1 cellular context compared by ENCODE assay signal in genomic region chr10:7056216-7056615, GRCh38.
TF ChIP-seq lines count a peak whose summit lies in the region.

No MANE protein-coding gene starts in this region.

TF ChIP-seq in GM12878, 131 proteins besides CTCF, POLR2A, EP300 and RAD21 (continued from another document):
- TF ChIP-seq MEF2A (IDR thresholded peaks at IDR 0.05; ENCODE audit: insufficient read depth, low read depth, low read length) (no peak), RUNX3 (IDR thresholded peaks at IDR 0.05; ENCODE audit: low read length) (no peak), TAF1 (IDR thresholded peaks at IDR 0.05; ENCODE audit: borderline replicate concordance, low read depth, low read length) (no peak), BRCA1 (IDR thresholded peaks at IDR 0.05; ENCODE audit: low read depth, low read length) (no peak), TARDBP (IDR thresholded peaks at IDR 0.05; ENCODE audit: borderline replicate concordance) (no peak), CUX1 (IDR thresholded peaks at IDR 0.05; ENCODE audit: insufficient replicate concordance, low read depth, low read length) (no peak), EZH2 (IDR thresholded peaks at IDR 0.05; ENCODE audit: borderline replicate concordance, control insufficient read depth, low read depth, low read length) (no peak)
